14 cellular contexts compared by ENCODE assay signal in genomic region chr20:31516166-31516565, GRCh38. TPM values are rescaled to one million over a fixed set of nuclear protein-coding genes. Genes with fewer than 3 reads are reported as not detected.
DNase-seq lines count a peak whose midpoint lies in the region; ATAC-seq and TF ChIP-seq lines count a peak whose summit lies in the region.
"Had no signal": no experiment of that assay in that cellular context is flagged by ENCODE, and none has a peak within 500 bp of the region (broad histone marks: within the 10 kb centered on the region; RNA-seq: fewer than 3 reads in every experiment).

No MANE protein-coding gene starts in this region.

- no peak overlapping the region for H2AFZ ChIP-seq in fibroblast of lung (ENCODE audit: low read length)

- CTCF ChIA-PET in Caco-2 (lab: Charles Lee) = interaction anchor here (1.9 kb wide), 1 partner anchor 47 kb away, joined by 6 read pairs; no protein-coding TSS in a partner anchor
- CTCF ChIA-PET in Panc1 (lab: Charles Lee) = no interaction called here

- in situ Hi-C loops in Panc1 (cut with HindIII; ENCODE audit: low pct_unique_long_range_greater_than_20kb, low sequenced_read_pairs) = no loop called here

- H3K4me3 ChIP-seq in Caco-2 (ENCODE audit: low read depth, low read length) (no peak overlapping the region), Panc1 (ENCODE audit: low read depth in 2 of 2, low read length in 2 of 2) (peak overlapping the region in 1 of 2 experiments; percentile 70; a peak in 2 of 4 replicates), fibroblast of lung (replicated peaks in 1 of 4; ENCODE audit: control extremely low read depth in 1 of 4, insufficient read depth in 1 of 4, low read depth in 3 of 4, low read length in 4 of 4) (peak overlapping the region in 3 of 4 experiments; percentile 96 to 98 (median 98)), rectal smooth muscle tissue (ENCODE audit: low read length) (peak overlapping the region; percentile 78)

- H3K27me3 Mint-ChIP-seq in Caco-2 (ENCODE audit: insufficient read depth, unreplicated experiment) = no peaks in the 10 kb centered on the region

- BruUV-seq in Caco-2 (replicated peaks; lab: Mats Ljungman, UMichigan) = TSS peak; percentile 39
- TSS peak; percentile 78 for BruUV-seq in Panc1 (replicated peaks; lab: Mats Ljungman, UMichigan)

- no peak for ATAC-seq in Panc1
- ATAC-seq in GM21723 (IDR thresholded peaks at IDR 0.05; ENCODE audit: unreplicated experiment) = no peak
- no peak for ATAC-seq in left lobe of liver
- ATAC-seq in HG03045 (IDR thresholded peaks at IDR 0.05; ENCODE audit: unreplicated experiment) = no peak

- peak overlapping the region; percentile 96 for H3K4me2 ChIP-seq in fibroblast of lung (ENCODE audit: extremely low read depth, insufficient read depth, low read length)

- peaks cover 13% of the 10 kb centered on the region for H3K36me3 Mint-ChIP-seq in Caco-2 (ENCODE audit: insufficient read depth, unreplicated experiment)

- no peak for TF ChIP-seq CTCF in Caco-2 (IDR thresholded peaks at IDR 0.05; ENCODE audit: insufficient read depth in 1 of 2, low read depth in 1 of 2, low read length in 1 of 2, severe bottlenecking in 1 of 2, unreplicated experiment in 1 of 2)
- TF ChIP-seq CTCF in Panc1 (IDR thresholded peaks at IDR 0.05) = no peak
- TF ChIP-seq CTCF in fibroblast of lung (conservative IDR thresholded peaks at IDR 0.05 in 1 of 2, IDR thresholded peaks at IDR 0.05 in 1 of 2; ENCODE audit: low read depth in 1 of 2, low read length in 2 of 2) = no peak

- H3K27ac ChIP-seq in Panc1 (ENCODE audit: low read length) (peak overlapping the region; percentile 90), fibroblast of lung (ENCODE audit: insufficient read depth, low read length) (no peak overlapping the region), rectal smooth muscle tissue (ENCODE audit: low read depth, low read length) (no peak overlapping the region)

- H3K79me2 ChIP-seq in fibroblast of lung (ENCODE audit: control insufficient read depth, insufficient read depth, low read length) = peaks cover 65% of the 10 kb centered on the region

- intact Hi-C loops in Caco-2 (cut with micrococcal nuclease; ENCODE audit: unreplicated experiment) (no loop called here), Panc1 (cut with micrococcal nuclease; ENCODE audit: unreplicated experiment) (no loop called here)

- H3K27ac Mint-ChIP-seq in Caco-2 (ENCODE audit: unreplicated experiment) = no peak overlapping the region

- H3K4me1 ChIP-seq in Caco-2 (peaks cover 22% of the 10 kb centered on the region), Panc1 (ENCODE audit: control insufficient read depth, insufficient read depth, low read length) (peaks cover 27% of the 10 kb centered on the region), fibroblast of lung (ENCODE audit: control insufficient read depth, extremely low read depth, insufficient read depth, low read length) (peaks cover 10% of the 10 kb centered on the region), rectal smooth muscle tissue (ENCODE audit: control insufficient read depth, insufficient read depth, low read length) (peaks cover 21% of the 10 kb centered on the region)

- no peak for DNase-seq in Caco-2
- DNase-seq in Panc1 (ENCODE audit: low read depth, low spot score) = no peak
- no peak for DNase-seq in fibroblast of lung (ENCODE audit: low read depth in 2 of 2)
- DNase-seq in left lobe of liver (ENCODE audit: low spot score) = no peak
- DNase-seq in SK-N-DZ (ENCODE audit: low spot score) = no peak
- DNase-seq: activated CD4-positive, CD25-positive, alpha-beta regulatory T cell; DMS53; NCI-H1417 treated with DMSO at 0.1 percent for 48 hours; sigmoid colon had no signal

- no peaks in the 10 kb centered on the region for H3K9me3 Mint-ChIP-seq in Caco-2 (ENCODE audit: unreplicated experiment)

- POLR2A ChIA-PET in Caco-2 (lab: Charles Lee) = interaction anchor here (0.7 kb wide), 1 partner anchor 89 kb away, joined by 3 read pairs; the partner anchor contains the start of gene ID1
- POLR2A ChIA-PET in Panc1 (lab: Charles Lee) = no interaction called here

- no peak overlapping the region for H3K9ac ChIP-seq in fibroblast of lung (ENCODE audit: insufficient read depth, low read length)
- H3K9ac ChIP-seq in rectal smooth muscle tissue (ENCODE audit: low read length) = no peak overlapping the region

- no peak overlapping the region for H3K4me3 Mint-ChIP-seq in Caco-2 (ENCODE audit: unreplicated experiment)

- H4K20me1 ChIP-seq in fibroblast of lung (ENCODE audit: control insufficient read depth, extremely low read depth, insufficient read depth, low read length) = no peaks in the 10 kb centered on the region

- H3K9me3 ChIP-seq in Caco-2 = no peaks in the 10 kb centered on the region
- H3K9me3 ChIP-seq in Panc1 (ENCODE audit: control insufficient read depth, insufficient read depth, low read depth, low read length) = no peaks in the 10 kb centered on the region
- H3K9me3 ChIP-seq in fibroblast of lung (ENCODE audit: control insufficient read depth, insufficient read depth, low read depth, low read length) = no peaks in the 10 kb centered on the region
- H3K9me3 ChIP-seq: sigmoid colon had no signal

- H3K27me3 ChIP-seq in Caco-2 (replicated peaks; ENCODE audit: control insufficient read depth, insufficient read depth, low read length) (no peaks in the 10 kb centered on the region), Panc1 (ENCODE audit: control insufficient read depth, insufficient read depth, low read length) (no peaks in the 10 kb centered on the region), fibroblast of lung (ENCODE audit: control insufficient read depth, insufficient read depth, low read length) (no peaks in the 10 kb centered on the region), rectal smooth muscle tissue (ENCODE audit: control insufficient read depth, insufficient read depth, low read length) (no peaks in the 10 kb centered on the region)
- H3K27me3 ChIP-seq: sigmoid colon had no signal

- peaks cover 4% of the 10 kb centered on the region for H3K36me3 ChIP-seq in Caco-2 (ENCODE audit: control insufficient read depth, insufficient read depth, low read length)
- no peaks in the 10 kb centered on the region; the same call in 1 of the 2 replicates for H3K36me3 ChIP-seq in Panc1 (ENCODE audit: control insufficient read depth, insufficient read depth, low read length)
- H3K36me3 ChIP-seq in fibroblast of lung (ENCODE audit: control insufficient read depth, insufficient read depth, low read length) = peaks cover 3% of the 10 kb centered on the region
- no peaks in the 10 kb centered on the region for H3K36me3 ChIP-seq in rectal smooth muscle tissue (ENCODE audit: control insufficient read depth, insufficient read depth, low read length)

- no peaks in the 10 kb centered on the region for H3K4me1 Mint-ChIP-seq in Caco-2 (ENCODE audit: low read depth, unreplicated experiment)

RNA-seq across cellular contexts. Expression of gene HM13, which starts 1.9 kb away (rescaled TPM):
- total RNA-seq in Caco-2 (2022) = 435 and 443 TPM in 2 replicates
- 337 TPM for total RNA-seq in Panc1 (2021; ENCODE audit: unreplicated experiment)
- 424 TPM for polyA plus RNA-seq in Panc1 (2012; ENCODE audit: insufficient read length)
- 41.9 and 52.5 TPM in 2 replicates for total RNA-seq in fibroblast of lung
- polyA plus RNA-seq in fibroblast of lung = 153 and 157 TPM in 2 replicates
- 181 and 201 TPM in 2 replicates for polyA plus RNA-seq in fibroblast of lung (2012)
- 328 and 338 TPM in 2 replicates for polyA minus RNA-seq in fibroblast of lung (ENCODE audit: low replicate concordance)
- total RNA-seq in left lobe of liver = 147 TPM
- 103 TPM in 2 replicates for polyA plus RNA-seq in SK-N-DZ (2014; cell fraction: cytosol; rRNA removed)
- 60.4 and 68.0 TPM in 2 replicates for polyA plus RNA-seq in SK-N-DZ (2014; cell fraction: nucleus; rRNA removed)

RNA-seq across cellular contexts. Expression of gene REM1, which starts 41.1 kb away (rescaled TPM):
- not detected in 2 replicates for total RNA-seq in Caco-2 (2022)
- not detected for total RNA-seq in Panc1 (2021; ENCODE audit: unreplicated experiment)
- polyA plus RNA-seq in Panc1 (2012; ENCODE audit: insufficient read length) = not detected
- total RNA-seq in fibroblast of lung = not detected in 2 replicates
- polyA plus RNA-seq in fibroblast of lung = not detected in 2 replicates
- not detected in 2 replicates for polyA plus RNA-seq in fibroblast of lung (2012)
- not detected in 2 replicates for polyA minus RNA-seq in fibroblast of lung (ENCODE audit: low replicate concordance)
- total RNA-seq in left lobe of liver = not detected
- not detected in 2 replicates for polyA plus RNA-seq in SK-N-DZ (2014; cell fraction: cytosol; rRNA removed)
- polyA plus RNA-seq in SK-N-DZ (2014; cell fraction: nucleus; rRNA removed) = not detected in 2 replicates
- total RNA-seq: kidney epithelial cell had no signal

RNA-seq across cellular contexts. Expression of gene DEFB124, which starts 41.2 kb away (rescaled TPM):
- total RNA-seq in Caco-2 (2022) (not detected in 2 replicates), Panc1 (2021; ENCODE audit: unreplicated experiment) (not detected), fibroblast of lung (not detected in 2 replicates), left lobe of liver (not detected)
- polyA plus RNA-seq in Panc1 (2012; ENCODE audit: insufficient read length) = not detected
- polyA plus RNA-seq in fibroblast of lung = not detected in 2 replicates
- polyA plus RNA-seq in fibroblast of lung (2012) = not detected in 2 replicates
- not detected in 2 replicates for polyA minus RNA-seq in fibroblast of lung (ENCODE audit: low replicate concordance)
- polyA plus RNA-seq in SK-N-DZ (2014; cell fraction: cytosol; rRNA removed) = not detected in 2 replicates
- polyA plus RNA-seq in SK-N-DZ (2014; cell fraction: nucleus; rRNA removed) = not detected in 2 replicates
- total RNA-seq: kidney epithelial cell, RPMI7951, sigmoid colon had no signal
- polyA plus RNA-seq: sigmoid colon had no signal
